23 cellular contexts compared by ENCODE assay signal in the genomic region with DNA sequence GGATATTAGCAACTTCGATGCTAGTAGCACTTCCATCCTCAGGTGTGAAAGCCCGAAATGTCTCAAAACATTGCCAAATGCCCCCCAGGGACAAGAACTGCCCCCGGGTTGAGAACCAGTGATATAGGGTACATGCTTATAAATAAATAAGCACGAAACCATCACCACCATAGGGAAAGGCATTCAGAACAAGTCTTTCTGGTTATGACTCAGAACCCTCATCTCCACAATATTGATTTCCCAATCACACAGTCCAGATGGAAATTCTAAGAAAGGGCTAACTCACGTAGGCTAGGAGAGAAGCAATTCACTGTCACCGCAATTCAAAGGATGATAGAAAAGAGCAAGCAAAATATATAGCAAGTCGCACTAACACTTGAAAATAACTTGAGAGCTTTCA.
"Had no signal": no experiment of that assay in that cellular context is flagged by ENCODE, and none has a peak within 500 bp of the region (broad histone marks: within the 10 kb centered on the region; RNA-seq: fewer than 3 reads in every experiment).

No MANE protein-coding gene starts in this region.

- H3K9me3 ChIP-seq: left lung, sigmoid colon, testis, vagina had no signal

- ATAC-seq: activated CD8-positive, alpha-beta T cell treated with anti-CD3 and anti-CD28 coated beads, Interleukin-2, amount 10 ng/mL, durations not matched to agents 7 days and 5 days; left lung; naive thymus-derived CD8-positive, alpha-beta T cell; stimulated activated naive B cell treated with anti-CD40 and anti-IgM and Interleukin-4, amounts not matched to agents 10 μg/mL and 1 μg/mL and 100 μg/mL, for 72 hours had no signal

- H3K27me3 ChIP-seq: brain microvascular endothelial cell, hepatocyte, left lung, sigmoid colon, testis, vagina had no signal

- H3K4me2 ChIP-seq: hepatocyte had no signal

- H3K27ac ChIP-seq: brain microvascular endothelial cell, coronary artery, hepatocyte, left lung, sigmoid colon, testis, vagina, WERI-Rb-1 had no signal

- H3K4me3 ChIP-seq: coronary artery, hepatocyte, left lung, lung, sigmoid colon, testis, vagina had no signal

- H3K4me1 ChIP-seq: left lung, sigmoid colon, testis, vagina had no signal

- H3K79me2 ChIP-seq: hepatocyte had no signal

- H3K36me3 ChIP-seq: brain microvascular endothelial cell, left lung, sigmoid colon, vagina, WERI-Rb-1 had no signal

- H2AFZ ChIP-seq: hepatocyte had no signal

- DNase-seq: activated CD4-positive, alpha-beta T cell treated with anti-CD3 and anti-CD28 coated beads, Interleukin-2, amount 10 ng/mL, durations not matched to agents 7 days and 5 days; activated CD4-positive, CD25-positive, alpha-beta regulatory T cell treated with anti-CD3 and anti-CD28 coated beads, Interleukin-2, amount 50 U/mL, for 72 hours; activated CD8-positive, alpha-beta T cell treated with anti-CD3 and anti-CD28 coated beads, Interleukin-2, amount 10 ng/mL, durations not matched to agents 7 days and 5 days; activated gamma-delta T cell treated with Interleukin-2 at 50 U/mL for 16 hours; activated T-cell treated with anti-CD3 and anti-CD28 coated beads, Interleukin-2, amount 50 U/mL, for 1 hour; aorta; brain microvascular endothelial cell; endodermal cell; glutamatergic neuron; immature natural killer cell; kidney glomerular epithelial cell; left lung; naive thymus-derived CD8-positive, alpha-beta T cell; sigmoid colon; stimulated activated CD4-positive, alpha-beta T cell treated with anti-CD3 and anti-CD28 coated beads, Interleukin-2, amount 100 ng/mL, for 48 hours; stimulated activated CD8-positive, alpha-beta memory T cell treated with anti-CD3 and anti-CD28 coated beads, Interleukin-4, amount 100 ng/mL, for 48 hours; stimulated activated naive B cell treated with anti-CD40 and anti-IgM and Interleukin-4, amounts not matched to agents 10 μg/mL and 1 μg/mL and 100 μg/mL, for 72 hours; testis; WERI-Rb-1 had no signal
